Comparison of ENCODE assay signal across 32 cellular contexts in the genomic region with DNA sequence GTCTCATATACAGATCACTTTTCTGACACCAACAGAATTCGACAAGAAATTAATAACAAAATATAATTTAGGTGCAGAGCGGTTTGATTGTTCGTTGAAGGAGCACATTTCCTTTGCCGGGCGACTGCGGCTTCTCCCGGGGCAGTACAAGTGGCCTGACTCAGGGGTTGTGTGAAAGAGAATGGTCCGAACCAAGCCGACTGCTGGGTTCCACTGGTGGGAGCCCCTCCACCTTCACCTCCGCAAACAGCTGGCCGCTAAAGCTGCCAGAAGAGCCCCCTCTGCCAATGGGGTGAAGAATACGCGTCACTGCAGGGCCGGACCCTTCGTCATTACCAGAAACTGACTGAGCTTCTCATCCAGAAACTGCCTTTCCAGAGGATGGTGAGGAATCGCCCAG.
"Had no signal": no experiment of that assay in that cellular context is flagged by ENCODE, and none has a peak within 500 bp of the region (broad histone marks: within the 10 kb centered on the region; RNA-seq: fewer than 3 reads in every experiment).

No MANE protein-coding gene starts in this region.

- H3K9me3 ChIP-seq: body of pancreas, gastrocnemius medialis had no signal

- H3K9me3 Mint-ChIP-seq: activated CD4-positive, alpha-beta memory T cell treated with anti-CD3 and anti-CD28 coated beads, Interleukin-2, amount 10 ng/mL, durations not matched to agents 7 days and 5 days; activated T-cell treated with anti-CD3 and anti-CD28 coated beads, Interleukin-2, amount 50 U/mL, for 72 hours; effector memory CD8-positive, alpha-beta T cell; T-helper 2 cell treated with Interferon-gamma antibody and Interleukin-4, amounts not matched to agents 5 μg/mL and 100 μg/mL, for 36 hours had no signal

- H3K36me3 Mint-ChIP-seq: activated naive CD8-positive, alpha-beta T cell had no signal

- H3K27ac Mint-ChIP-seq: activated CD4-positive, alpha-beta memory T cell treated with anti-CD3 and anti-CD28 coated beads, Interleukin-2, amount 10 ng/mL, durations not matched to agents 7 days and 5 days; activated CD4-positive, alpha-beta T cell treated with anti-CD3 and anti-CD28 coated beads, Interleukin-2, amount 10 ng/mL, durations not matched to agents 7 days and 5 days; activated naive CD8-positive, alpha-beta T cell; activated T-cell treated with anti-CD3 and anti-CD28 coated beads, Interleukin-2, amount 50 U/mL, for 24 hours; activated T-cell treated with anti-CD3 and anti-CD28 coated beads, Interleukin-2, amount 50 U/mL, for 72 hours; effector memory CD8-positive, alpha-beta T cell; T-helper 17 cell; T-helper 2 cell treated with Interferon-gamma antibody and Interleukin-4, amounts not matched to agents 5 μg/mL and 100 μg/mL, for 36 hours had no signal

- H3K27ac ChIP-seq: body of pancreas, esophagus muscularis mucosa, foreskin keratinocyte, gastrocnemius medialis, heart left ventricle had no signal

- H3K4me3 ChIP-seq: body of pancreas, esophagus muscularis mucosa, gastrocnemius medialis, heart left ventricle had no signal

- DNase-seq: activated CD4-positive, alpha-beta memory T cell treated with anti-CD3 and anti-CD28 coated beads, Interleukin-2, amount 10 ng/mL, durations not matched to agents 7 days and 5 days; activated CD4-positive, alpha-beta T cell treated with anti-CD3 and anti-CD28 coated beads for 1 hour; activated CD4-positive, alpha-beta T cell treated with anti-CD3 and anti-CD28 coated beads for 4 hours; activated CD4-positive, alpha-beta T cell treated with anti-CD3 and anti-CD28 coated beads, Interleukin-2, amount 10 ng/mL, durations not matched to agents 7 days and 5 days; activated CD4-positive, alpha-beta T cell treated with anti-CD3 and anti-CD28 coated beads, Interleukin-2, amount 50 U/mL, for 4 hours; activated CD8-positive, alpha-beta memory T cell treated with anti-CD3 and anti-CD28 coated beads, Interleukin-2, amount 50 U/mL, for 48 hours; activated gamma-delta T cell; activated naive CD4-positive, alpha-beta T cell treated with anti-CD3 and anti-CD28 coated beads, Interleukin-2, amount 50 U/mL, for 16 hours; activated naive CD4-positive, alpha-beta T cell treated with Interleukin-2 at 50 U/mL for 16 hours; activated T-cell treated with anti-CD3 and anti-CD28 coated beads for 4 hours; activated T-cell treated with anti-CD3 and anti-CD28 coated beads, Interleukin-2, amount 50 U/mL, for 24 hours; activated T-cell treated with anti-CD3 and anti-CD28 coated beads, Interleukin-2, amount 50 U/mL, for 72 hours; amniotic stem cell; anterior cingulate cortex; body of pancreas; caudate nucleus; cortex of kidney; dermis blood vessel endothelial cell; effector CD4-positive, alpha-beta T cell; effector memory CD8-positive, alpha-beta T cell; erythroblast; foreskin keratinocyte; gastrocnemius medialis; glutamatergic neuron; heart left ventricle; T-helper 1 cell; T-helper 17 cell; T1000 had no signal

- ATAC-seq: activated T-cell treated with anti-CD3 and anti-CD28 coated beads, Interleukin-2, amount 50 U/mL, for 72 hours; body of pancreas; effector memory CD8-positive, alpha-beta T cell; foreskin keratinocyte; gastrocnemius medialis; heart left ventricle; T-helper 17 cell had no signal

- H3K27me3 Mint-ChIP-seq: activated naive CD8-positive, alpha-beta T cell; activated T-cell treated with anti-CD3 and anti-CD28 coated beads, Interleukin-2, amount 50 U/mL, for 24 hours had no signal

- H3K4me1 ChIP-seq: body of pancreas, esophagus muscularis mucosa, gastrocnemius medialis, heart left ventricle had no signal

- H3K4me1 Mint-ChIP-seq: activated CD4-positive, alpha-beta memory T cell treated with anti-CD3 and anti-CD28 coated beads, Interleukin-2, amount 10 ng/mL, durations not matched to agents 7 days and 5 days; activated CD4-positive, alpha-beta T cell treated with anti-CD3 and anti-CD28 coated beads, Interleukin-2, amount 10 ng/mL, durations not matched to agents 7 days and 5 days had no signal

- H3K27me3 ChIP-seq: body of pancreas, esophagus muscularis mucosa, foreskin keratinocyte, gastrocnemius medialis, heart left ventricle had no signal

- H3K4me3 Mint-ChIP-seq: activated CD4-positive, alpha-beta memory T cell treated with anti-CD3 and anti-CD28 coated beads, Interleukin-2, amount 10 ng/mL, durations not matched to agents 7 days and 5 days; activated CD4-positive, alpha-beta T cell treated with anti-CD3 and anti-CD28 coated beads, Interleukin-2, amount 10 ng/mL, durations not matched to agents 7 days and 5 days; activated naive CD8-positive, alpha-beta T cell; activated T-cell treated with anti-CD3 and anti-CD28 coated beads, Interleukin-2, amount 50 U/mL, for 24 hours; activated T-cell treated with anti-CD3 and anti-CD28 coated beads, Interleukin-2, amount 50 U/mL, for 72 hours; effector memory CD8-positive, alpha-beta T cell; T-helper 17 cell; T-helper 2 cell treated with Interferon-gamma antibody and Interleukin-4, amounts not matched to agents 5 μg/mL and 100 μg/mL, for 36 hours had no signal

- H3K36me3 ChIP-seq: esophagus muscularis mucosa, gastrocnemius medialis, heart left ventricle had no signal

- FAIRE-seq: colon had no signal
